1 cellular context compared by ENCODE assay signal in the genomic region with DNA sequence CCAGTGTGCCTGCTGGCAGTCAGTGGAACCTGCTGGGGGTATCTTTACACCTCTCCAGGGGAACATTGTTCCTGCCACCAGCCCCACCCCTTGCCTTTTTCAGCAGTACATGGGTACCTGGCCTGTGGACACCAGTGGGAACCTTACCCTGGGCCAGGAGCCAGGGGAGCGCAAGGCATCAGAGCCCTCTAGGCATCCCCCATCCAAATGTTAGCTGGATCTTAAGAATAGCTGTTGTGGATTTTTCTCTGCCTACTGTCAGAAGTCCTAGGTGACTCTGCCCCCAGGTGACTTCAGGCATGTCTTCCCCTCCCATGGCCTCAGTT.
A peak's percentile ranks its signal among the peaks of the same experiment; 100 is the strongest.
TF ChIP-seq lines count a peak whose summit lies in the region.

No MANE protein-coding gene starts in this region.

TF ChIP-seq in HepG2, 621 proteins besides CTCF, POLR2A, EP300 and RAD21:
- TF ChIP-seq RXRB (CRISPR knock-in tag; IDR thresholded peaks at IDR 0.05; ENCODE audit: borderline replicate concordance), result no peak
- 0 out of 2 replicates have a peak, but pooled peaks have one; percentile 4 for TF ChIP-seq KDM2A (CRISPR knock-in tag; IDR thresholded peaks at IDR 0.05; ENCODE audit: borderline replicate concordance, low read depth)
- TF ChIP-seq POLR2AphosphoS5 (IDR thresholded peaks at IDR 0.05; ENCODE audit: low read depth, low read length), result 0 out of 2 replicates have a peak, but pooled peaks have one; percentile 23
- TF ChIP-seq, protein P1, sequence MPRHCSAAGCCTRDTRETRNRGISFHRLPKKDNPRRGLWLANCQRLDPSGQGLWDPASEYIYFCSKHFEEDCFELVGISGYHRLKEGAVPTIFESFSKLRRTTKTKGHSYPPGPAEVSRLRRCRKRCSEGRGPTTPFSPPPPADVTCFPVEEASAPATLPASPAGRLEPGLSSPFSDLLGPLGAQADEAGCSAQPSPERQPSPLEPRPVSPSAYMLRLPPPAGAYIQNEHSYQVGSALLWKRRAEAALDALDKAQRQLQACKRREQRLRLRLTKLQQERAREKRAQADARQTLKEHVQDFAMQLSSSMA (CRISPR knock-in tag; IDR thresholded peaks at IDR 0.05), result no peak
- no peak for TF ChIP-seq ZNF496 (CRISPR knock-in tag; IDR thresholded peaks at IDR 0.05; ENCODE audit: insufficient replicate concordance)
- no peak for TF ChIP-seq HOXA5 (CRISPR knock-in tag; IDR thresholded peaks at IDR 0.05)
